Comparison of ENCODE assay signal across 8 cellular contexts in genomic region chr19:42301646-42302204, GRCh38. TPM values are rescaled to one million over a fixed set of nuclear protein-coding genes. Genes with fewer than 3 reads are reported as not detected.
DNase-seq lines count a peak whose midpoint lies in the region; ATAC-seq and TF ChIP-seq lines count a peak whose summit lies in the region.

Gene PRR19 (plus strand): TSS chr19:42302132. CDS start chr19:42309585, 7,453 bp downstream.

- H3K9me3 Mint-ChIP-seq in CD8-positive, alpha-beta T cell = no peaks in the 10 kb centered on the region

- H3K4me3 ChIP-seq in CD8-positive, alpha-beta T cell (ENCODE audit: low read depth, low read length) = peak within 1 kb of the TSS; percentile 89
- H3K4me3 ChIP-seq in GM23248 (peak within 1 kb of the TSS; percentile 74), fibroblast of lung (replicated peaks in 1 of 4; ENCODE audit: control extremely low read depth in 1 of 4, insufficient read depth in 1 of 4, low read depth in 3 of 4, low read length in 4 of 4) (peak within 1 kb of the TSS; percentile 54 to 78 (median 62)), ovary (peak within 1 kb of the TSS; percentile 37)

- H3K9ac ChIP-seq in GM23248 (peak within 1 kb of the TSS; percentile 64), fibroblast of lung (ENCODE audit: insufficient read depth, low read length) (peak within 1 kb of the TSS; percentile 58)

- 11 to 16% methylated on average over 16 to 21 of the region's 21 CpGs for WGBS in GM23248 (ENCODE audit: low coverage in 1 of 2, low lambda C conversion rate in 2 of 2, missing lambda C conversion rate in 2 of 2), 2 experiments
- WGBS in ovary, 3 donors = 6 to 28% (median 6%) methylated on average over 5 to 21 of the region's 21 CpGs

- H3F3A ChIP-seq in GM23248 (ENCODE audit: insufficient read depth) = no peaks in the 10 kb centered on the region; the same call in 1 of the 2 replicates

- TF ChIP-seq EP300 in ovary (IDR thresholded peaks at IDR 0.05) = no peak

- intact Hi-C loops in CD8-positive, alpha-beta T cell (cut with DNase I, micrococcal nuclease) = loop anchor here (1.0 to 5.0 kb wide), 8 partner anchors 18 to 169 kb away; partner anchors contain the start of genes MEGF8 (in 2 of the 2), CIC (in 1 of the 2), DEDD2 (in 1 of the 2) and ERF (in 1 of the 2)
- intact Hi-C loops in ovary (cut with DNase I) = no loop called here

- H3K4me1 Mint-ChIP-seq in CD8-positive, alpha-beta T cell (ENCODE audit: low read depth) = peaks cover 28% of the 10 kb centered on the region
- H3K4me1 Mint-ChIP-seq in T-helper 17 cell = peaks cover 14% of the 10 kb centered on the region

- TF ChIP-seq POLR2A in ovary (IDR thresholded peaks at IDR 0.05) = no peak

- H4K20me1 ChIP-seq in GM23248 (ENCODE audit: insufficient read depth) (no peaks in the 10 kb centered on the region), fibroblast of lung (ENCODE audit: control insufficient read depth, extremely low read depth, insufficient read depth, low read length) (no peaks in the 10 kb centered on the region)

- no peaks in the 10 kb centered on the region for H3K27me3 ChIP-seq in CD8-positive, alpha-beta T cell (ENCODE audit: insufficient read depth, low read length)
- no peaks in the 10 kb centered on the region for H3K27me3 ChIP-seq in GM23248 (replicated peaks; ENCODE audit: insufficient read depth)
- H3K27me3 ChIP-seq in fibroblast of lung (ENCODE audit: control insufficient read depth, insufficient read depth, low read length) = no peaks in the 10 kb centered on the region
- no peaks in the 10 kb centered on the region for H3K27me3 ChIP-seq in ovary

- H2AFZ ChIP-seq in GM23248 (peak within 1 kb of the TSS; percentile 84), fibroblast of lung (ENCODE audit: low read length) (peak within 1 kb of the TSS; percentile 63)

- H3K9me2 ChIP-seq in GM23248 (ENCODE audit: insufficient read depth) = no peaks in the 10 kb centered on the region

- peaks cover 19% of the 10 kb centered on the region for H3K4me1 ChIP-seq in CD8-positive, alpha-beta T cell (ENCODE audit: insufficient read depth, low read length)
- H3K4me1 ChIP-seq in GM23248 (ENCODE audit: insufficient read depth) (no peaks in the 10 kb centered on the region), fibroblast of lung (ENCODE audit: control insufficient read depth, extremely low read depth, insufficient read depth, low read length) (no peaks in the 10 kb centered on the region), ovary (ENCODE audit: insufficient read depth) (peaks cover 6% of the 10 kb centered on the region)

- TF ChIP-seq CTCF in CD8-positive, alpha-beta T cell (IDR thresholded peaks at IDR 0.05) = no peak
- TF ChIP-seq CTCF in fibroblast of lung (conservative IDR thresholded peaks at IDR 0.05 in 1 of 2, IDR thresholded peaks at IDR 0.05 in 1 of 2; ENCODE audit: low read depth in 1 of 2, low read length in 2 of 2) (no peak), ovary (IDR thresholded peaks at IDR 0.05) (no peak)

- H3K27ac Mint-ChIP-seq in CD8-positive, alpha-beta T cell = peak within 1 kb of the TSS; percentile 49
- peak within 1 kb of the TSS; percentile 88 for H3K27ac Mint-ChIP-seq in T-helper 17 cell

- H3K9me3 ChIP-seq in CD8-positive, alpha-beta T cell (ENCODE audit: low read length) = no peaks in the 10 kb centered on the region
- no peaks in the 10 kb centered on the region for H3K9me3 ChIP-seq in GM23248 (ENCODE audit: low read depth)
- no peaks in the 10 kb centered on the region for H3K9me3 ChIP-seq in T-helper 17 cell (ENCODE audit: control insufficient read depth, low read length, poor library complexity, severe bottlenecking)
- no peaks in the 10 kb centered on the region for H3K9me3 ChIP-seq in fibroblast of lung (ENCODE audit: control insufficient read depth, insufficient read depth, low read depth, low read length)
- no peaks in the 10 kb centered on the region for H3K9me3 ChIP-seq in ovary

- in situ Hi-C loops in GM23248 (cut with MboI) = no loop called here

- POLR2A ChIA-PET in CD8-positive, alpha-beta T cell (lab: Charles Lee) = interaction anchor here (0.8 kb wide), 1 partner anchor 39 kb away, joined by 3 read pairs; no protein-coding TSS in a partner anchor

- ATAC-seq in CD8-positive, alpha-beta T cell = peak; percentile 5
- peak; percentile 16 for ATAC-seq in T-helper 17 cell
- ATAC-seq in HG02571 (IDR thresholded peaks at IDR 0.05; ENCODE audit: unreplicated experiment) = no peak
- no peak for ATAC-seq in HG03460 (IDR thresholded peaks at IDR 0.05; ENCODE audit: unreplicated experiment)

- CTCF ChIA-PET in CD8-positive, alpha-beta T cell (lab: Charles Lee) = interaction anchor here (1.2 to 1.3 kb wide), 4 partner anchors 10 to 56 kb away, joined by 3 to 6 read pairs (median 3); no protein-coding TSS in a partner anchor

- H3K4me3 Mint-ChIP-seq in CD8-positive, alpha-beta T cell = peak within 1 kb of the TSS; percentile 87
- peak within 1 kb of the TSS; percentile 91 for H3K4me3 Mint-ChIP-seq in T-helper 17 cell

- DNase-seq in CD8-positive, alpha-beta T cell = no peak
- peak; percentile 41 for DNase-seq in GM23248
- DNase-seq in T-helper 17 cell = no peak
- no peak for DNase-seq in fibroblast of lung (ENCODE audit: low read depth in 2 of 2)
- no peak for DNase-seq in ovary
- no peak for DNase-seq in HPDE6-E6E7 (ENCODE audit: extremely low spot score)

- no peaks in the 10 kb centered on the region for H3K79me2 ChIP-seq in GM23248 (ENCODE audit: insufficient read depth)
- H3K79me2 ChIP-seq in fibroblast of lung (ENCODE audit: control insufficient read depth, insufficient read depth, low read length) = no peaks in the 10 kb centered on the region

- H3K36me3 Mint-ChIP-seq in CD8-positive, alpha-beta T cell = peaks cover 9% of the 10 kb centered on the region
- H3K36me3 Mint-ChIP-seq in T-helper 17 cell (ENCODE audit: low read depth) = no peaks in the 10 kb centered on the region

- H3K4me2 ChIP-seq in GM23248 (ENCODE audit: unreplicated experiment) (peak within 1 kb of the TSS; percentile 75), fibroblast of lung (ENCODE audit: extremely low read depth, insufficient read depth, low read length) (peak within 1 kb of the TSS; percentile 79)

- no peaks in the 10 kb centered on the region for H3K27me3 Mint-ChIP-seq in CD8-positive, alpha-beta T cell (ENCODE audit: low read depth)
- no peaks in the 10 kb centered on the region for H3K27me3 Mint-ChIP-seq in T-helper 17 cell

- H3K36me3 ChIP-seq in CD8-positive, alpha-beta T cell (ENCODE audit: insufficient read depth, low read length) = no peaks in the 10 kb centered on the region
- H3K36me3 ChIP-seq in GM23248 (ENCODE audit: low read depth) (no peaks in the 10 kb centered on the region), fibroblast of lung (ENCODE audit: control insufficient read depth, insufficient read depth, low read length) (no peaks in the 10 kb centered on the region), ovary (no peaks in the 10 kb centered on the region)

- H3K27ac ChIP-seq in CD8-positive, alpha-beta T cell (ENCODE audit: low read depth, low read length) = peak within 1 kb of the TSS; percentile 37
- H3K27ac ChIP-seq in GM23248 (no peak within 1 kb of the TSS), fibroblast of lung (ENCODE audit: insufficient read depth, low read length) (peak within 1 kb of the TSS; percentile 15), ovary (peak within 1 kb of the TSS in 1 of 2 donors; percentile 60)

RNA-seq across cellular contexts. Expression of gene PRR19, which starts in this region (rescaled TPM):
- under 1 TPM in 1 of 2 experiments, not detected in 1; 0.19 TPM for total RNA-seq in CD8-positive, alpha-beta T cell
- total RNA-seq in GM23248 (2014; rRNA removed; shearing (Covaris generic)) = 1.1 TPM in 1 of 2 replicates, not detected in the other
- polyA plus RNA-seq in GM23248 (2016; fragmentation: Nextera tagmentation; extraction: Ambion mirVana) (0.84 and 1.1 TPM in 2 replicates), fibroblast of lung (0.39 and 0.54 TPM in 2 replicates), ovary (under 1 TPM in 1 of 2 donors, not detected in 1; 0.71 TPM)
- total RNA-seq in T-helper 17 cell (under 1 TPM in 1 of 2 donors, not detected in 1; 0.50 TPM), fibroblast of lung (0.17 and 0.26 TPM in 2 replicates), ovary (1 to 10 TPM in 2 of 7 donors, under 1 TPM in 4, not detected in 1; 0.58 to 2.9 (median 0.78) TPM)
- 1.5 and 1.6 TPM in 2 replicates for polyA plus RNA-seq in fibroblast of lung (2012)
- polyA minus RNA-seq in fibroblast of lung (ENCODE audit: low replicate concordance) = 0.48 and 4.3 TPM in 2 replicates

Comparison
In these comparisons a context has a peak if more than half of its experiments do, and no peak if none do; other contexts are left out.
1. Peak in ATAC-seq, H3K4me3 ChIP-seq and H3K27ac ChIP-seq in CD8-positive, alpha-beta T cell; RNA of the gene not detected or under 1 TPM.
2. Peak in ATAC-seq in T-helper 17 cell; RNA of the gene not detected or under 1 TPM.
3. H3K4me3 ChIP-seq: peak in every context shown above with its lines; median percentile 89 in CD8-positive, alpha-beta T cell; 74 in GM23248; 62 in fibroblast of lung; 37 in ovary.
4. intact Hi-C loops: an anchor here in CD8-positive, alpha-beta T cell (1.0 to 5.0 kb wide); none called in ovary.